Comparison of ENCODE assay signal across 13 cellular contexts in genomic region chr10:104340692-104341091, GRCh38. TPM values are rescaled to one million over a fixed set of nuclear protein-coding genes. Genes with fewer than 3 reads are reported as not detected.
DNase-seq lines count a peak whose midpoint lies in the region; ATAC-seq, FAIRE-seq and TF ChIP-seq lines count a peak whose summit lies in the region.
"Had no signal": no experiment of that assay in that cellular context is flagged by ENCODE, and none has a peak within 500 bp of the region (broad histone marks: within the 10 kb centered on the region; RNA-seq: fewer than 3 reads in every experiment).

No MANE protein-coding gene starts in this region.

- TF ChIP-seq CTCF in heart left ventricle (IDR thresholded peaks at IDR 0.05): no peak
- no peak for TF ChIP-seq CTCF in pancreas (IDR thresholded peaks at IDR 0.05)

- ATAC-seq in heart left ventricle (no peak), Right ventricle myocardium superior (ENCODE audit: poor library complexity) (no peak), pancreas (no peak), HG03159 (IDR thresholded peaks at IDR 0.05; ENCODE audit: unreplicated experiment) (no peak), GM18867 (IDR thresholded peaks at IDR 0.05; ENCODE audit: unreplicated experiment) (no peak)
- ATAC-seq: sciatic nerve had no signal

- no peak for DNase-seq in heart left ventricle
- DNase-seq in Right ventricle myocardium superior: no peak
- peak; percentile 50 to 71 for DNase-seq in erythroblast (lab: John Stamatoyannopoulos, UW)
- no peak for DNase-seq in pancreas
- no peak for DNase-seq in dedifferentiated amniotic fluid mesenchymal stem cell (ENCODE audit: extremely low spot score)
- no peak for DNase-seq in NCI-H69 (lab: John Stamatoyannopoulos, UW)
- DNase-seq: ACHN, dorsolateral prefrontal cortex, immature natural killer cell had no signal

- H3K4me1 ChIP-seq in heart left ventricle (peaks cover 0 to 38% (median 28%) of the 10 kb centered on the region in 12 donors), pancreas (peaks cover 7 to 15% (median 8%) of the 10 kb centered on the region in 3 donors)

- H3K36me3 ChIP-seq in heart left ventricle (no peaks in the 10 kb centered on the region), pancreas (no peaks in the 10 kb centered on the region)

- intact Hi-C loops in heart left ventricle (cut with DNase I): loop anchor here in 1 of 10 donors (10.0 kb wide), 1 partner anchor 596 kb away; no protein-coding TSS in a partner anchor
- intact Hi-C loops in Right ventricle myocardium superior (cut with DNase I): no loop called here
- intact Hi-C loops in pancreas (cut with DNase I): no loop called here

- FAIRE-seq in pancreas (lab: Jason Lieb, UNC): no peak

- no peaks in the 10 kb centered on the region for H3K27me3 ChIP-seq in heart left ventricle
- no peaks in the 10 kb centered on the region for H3K27me3 ChIP-seq in pancreas
- H3K27me3 ChIP-seq: dorsolateral prefrontal cortex had no signal

- H3K27ac ChIP-seq in heart left ventricle (peak overlapping the region; percentile 96 to 100 (median 99)), pancreas (peak overlapping the region; percentile 78 to 98 (median 90))
- H3K27ac ChIP-seq: SK-N-MC had no signal

- H3K9me3 ChIP-seq in heart left ventricle (no peaks in the 10 kb centered on the region), pancreas (no peaks in the 10 kb centered on the region)

- TF ChIP-seq POLR2A in heart left ventricle (IDR thresholded peaks at IDR 0.05) (no peak), erythroblast (IDR thresholded peaks at IDR 0.05; ENCODE audit: low read length) (no peak)

- WGBS in heart left ventricle, 4 donors: 65 to 71% (median 69%) methylated on average over 4 of the region's 4 CpGs
- 61 to 62% methylated on average over 4 of the region's 4 CpGs for WGBS in pancreas, 2 donors

- H3K4me3 ChIP-seq in heart left ventricle: peak overlapping the region in 3 of 12 donors; percentile 70 to 97 (median 88)
- H3K4me3 ChIP-seq in pancreas: no peak overlapping the region
- H3K4me3 ChIP-seq: SK-N-MC had no signal

RNA-seq across cellular contexts. Expression of gene ITPRIP, which starts 2.4 kb away (rescaled TPM):
- total RNA-seq in heart left ventricle: 10 to 100 TPM; 18.4 to 90.2 (median 27.7) TPM
- polyA plus RNA-seq in heart left ventricle: 10 to 100 TPM; 19.3 to 70.0 TPM
- 29.1 TPM for total RNA-seq in Right ventricle myocardium superior
- 1 to 10 TPM; 2.0 to 7.1 (median 2.8) TPM for total RNA-seq in pancreas
- polyA plus RNA-seq in pancreas: 1 to 10 TPM; 1.8 to 2.3 TPM

RNA-seq across cellular contexts. Expression of gene CFAP58, which starts 12.9 kb away (rescaled TPM):
- total RNA-seq in heart left ventricle (1 to 10 TPM; 1.2 to 4.9 (median 3.2) TPM), Right ventricle myocardium superior (2.2 TPM), pancreas (under 1 TPM in 5 of 6 donors, not detected in 1; 0.19 to 0.53 (median 0.29) TPM)
- polyA plus RNA-seq in heart left ventricle (1 to 10 TPM in 1 of 2 donors, under 1 TPM in 1; 0.62 to 2.2 TPM), pancreas (under 1 TPM; 0.09 to 0.19 TPM)
- polyA plus RNA-seq: immature natural killer cell had no signal

Comparison
In these comparisons a context has a peak if more than half of its experiments do, and no peak if none do; other contexts are left out.
1. DNase-seq: peak in erythroblast (2 of 2); none in heart left ventricle (0 of 5), Right ventricle myocardium superior (single experiment), pancreas (0 of 6), dedifferentiated amniotic fluid mesenchymal stem cell (single experiment) and NCI-H69 (single experiment).